1 cellular context compared by ENCODE assay signal in genomic region chr16:57266531-57267268, GRCh38.
TF ChIP-seq lines count a peak whose summit lies in the region.

No MANE protein-coding gene starts in this region.

TF ChIP-seq in GM12878, 131 proteins besides CTCF, POLR2A, EP300 and RAD21:
- TF ChIP-seq SMAD5 (IDR thresholded peaks at IDR 0.05; ENCODE audit: low read depth) (no peak), RUNX3 (IDR thresholded peaks at IDR 0.05; ENCODE audit: low read length) (peak; percentile 21; the same call in 1 of the 2 replicates)
